In genomic region chr1:198643827-198644226, GRCh38 we compare ENCODE assay signal across 19 cellular contexts. TPM values are rescaled to one million over a fixed set of nuclear protein-coding genes. Genes with fewer than 3 reads are reported as not detected.
DNase-seq lines count a peak whose midpoint lies in the region; ATAC-seq, FAIRE-seq and TF ChIP-seq lines count a peak whose summit lies in the region.
"Had no signal": no experiment of that assay in that cellular context is flagged by ENCODE, and none has a peak within 500 bp of the region (broad histone marks: within the 10 kb centered on the region; RNA-seq: fewer than 3 reads in every experiment).

No MANE protein-coding gene starts in this region.

- H2BK15ac ChIP-seq in H1 (ENCODE audit: low read length) = no peak overlapping the region

- peak overlapping the region; percentile 99 for H3K27ac Mint-ChIP-seq in activated naive CD4-positive, alpha-beta T cell treated with anti-CD3 and anti-CD28 coated beads, Interleukin-2, amount 50 U/mL, for 24 hours
- H3K27ac Mint-ChIP-seq in T-cell = peak overlapping the region; percentile 88 to 99

- CTCF ChIA-PET in T-cell (lab: Charles Lee) = interaction anchor here in 1 of 2 donors (1.7 kb wide), 1 partner anchor 39 kb away, joined by 4 read pairs; no protein-coding TSS in a partner anchor
- CTCF ChIA-PET in H1 (lab: Charles Lee; ENCODE audit: partially characterized antibody) = no interaction called here

- H3K4me1 Mint-ChIP-seq in activated naive CD4-positive, alpha-beta T cell treated with anti-CD3 and anti-CD28 coated beads, Interleukin-2, amount 50 U/mL, for 24 hours = peaks cover 53% of the 10 kb centered on the region
- peaks cover 39 to 60% (median 45%) of the 10 kb centered on the region in 3 donors for H3K4me1 Mint-ChIP-seq in T-cell

- H2BK12ac ChIP-seq in H1 (ENCODE audit: low read depth, low read length) = no peak overlapping the region

- WGBS in H1 (ENCODE audit: extremely low coverage in 1 of 2, insufficient coverage in 1 of 2, insufficient read length in 1 of 2, insufficient replicate concordance in 2 of 2, low coverage in 1 of 2, low lambda C conversion rate in 2 of 2, missing lambda C conversion rate in 1 of 2), 2 experiments = 81% methylated on average over 1 of the region's 1 CpG; no CpG with 5 or more reads in 1 of the 2 experiments

- intact Hi-C loops in upper lobe of right lung (cut with DNase I) = no loop called here

- H3K56ac ChIP-seq in H1 (replicated peaks; ENCODE audit: insufficient read length, low read depth, low read length) = no peak overlapping the region

- H2BK120ac ChIP-seq in H1 (replicated peaks; ENCODE audit: low read depth, low read length) = no peak overlapping the region

- TF ChIP-seq CTCF in H1 (IDR thresholded peaks at IDR 0.05; ENCODE audit: control extremely low read depth in 1 of 3, insufficient read depth in 1 of 3, low read depth in 1 of 3, low read length in 3 of 3) (no peak), upper lobe of right lung (IDR thresholded peaks at IDR 0.05) (no peak)

- H3K79me1 ChIP-seq in H1 (ENCODE audit: low read depth, low read length) = no peaks in the 10 kb centered on the region

- no peak overlapping the region for H3K4me2 ChIP-seq in H1 (ENCODE audit: insufficient read depth in 1 of 2, low read depth in 2 of 2, low read length in 2 of 2)
- H3K4me2 ChIP-seq: SK-N-SH had no signal

- H3K27me3 ChIP-seq in H1 (replicated peaks in 1 of 4; ENCODE audit: control insufficient read depth in 3 of 4, extremely low read depth in 1 of 4, insufficient read depth in 3 of 4, low read length in 3 of 4) = no peaks in the 10 kb centered on the region
- H3K27me3 ChIP-seq in upper lobe of right lung = no peaks in the 10 kb centered on the region
- H3K27me3 ChIP-seq: testis had no signal

- H3K36me3 ChIP-seq in H1 (ENCODE audit: control insufficient read depth in 2 of 4, insufficient read depth in 4 of 4, low read length in 3 of 4) (no peaks in the 10 kb centered on the region), upper lobe of right lung (no peaks in the 10 kb centered on the region)

- H3K23me2 ChIP-seq in H1 (ENCODE audit: low read depth, low read length) = no peaks in the 10 kb centered on the region

- H3K27ac ChIP-seq in H1 (ENCODE audit: low read depth, low read length) = no peak overlapping the region
- H3K27ac ChIP-seq in upper lobe of right lung = no peak overlapping the region
- H3K27ac ChIP-seq: testis had no signal

- no peak overlapping the region for H4K5ac ChIP-seq in H1 (ENCODE audit: insufficient read length, low read depth, low read length)

- H3K9me3 Mint-ChIP-seq in activated naive CD4-positive, alpha-beta T cell treated with anti-CD3 and anti-CD28 coated beads, Interleukin-2, amount 50 U/mL, for 24 hours = no peaks in the 10 kb centered on the region
- no peaks in the 10 kb centered on the region for H3K9me3 Mint-ChIP-seq in T-cell

- H4K8ac ChIP-seq in H1 (ENCODE audit: extremely low read depth, insufficient read depth, low read length) = no peak overlapping the region

- TF ChIP-seq RAD21 in H1 (IDR thresholded peaks at IDR 0.05 in 1 of 2, conservative IDR thresholded peaks at IDR 0.05 in 1 of 2; ENCODE audit: low read depth in 2 of 2, low read length in 2 of 2) = no peak

- H3K4me3 Mint-ChIP-seq in activated naive CD4-positive, alpha-beta T cell treated with anti-CD3 and anti-CD28 coated beads, Interleukin-2, amount 50 U/mL, for 24 hours = peak overlapping the region; percentile 93
- peak overlapping the region; percentile 79 to 93 (median 81) for H3K4me3 Mint-ChIP-seq in T-cell

- POLR2A ChIA-PET in T-cell (lab: Charles Lee) (interaction anchor here (0.5 to 5.2 kb wide), 4 partner anchors 9 to 45 kb away, joined by 3 to 38 read pairs (median 3); no protein-coding TSS in a partner anchor), H1 (lab: Charles Lee; ENCODE audit: partially characterized antibody) (no interaction called here)

- no peak for TF ChIP-seq EP300 in H1 (IDR thresholded peaks at IDR 0.05; ENCODE audit: borderline replicate concordance in 1 of 2, low read depth in 2 of 2, low read length in 2 of 2)

- H3K23ac ChIP-seq in H1 (ENCODE audit: insufficient read length) = no peak overlapping the region

- TF ChIP-seq POLR2A in H1 (IDR thresholded peaks at IDR 0.05; ENCODE audit: control extremely low read depth in 1 of 2, low read depth in 2 of 2, low read length in 2 of 2) = no peak

- H2BK5ac ChIP-seq in H1 (ENCODE audit: low read depth, low read length) = no peak overlapping the region

- no peak for DNase-seq in activated naive CD4-positive, alpha-beta T cell treated with Interleukin-2 at 50 U/mL for 16 hours
- DNase-seq in T-cell = no peak
- DNase-seq in H1 (ENCODE audit: low read depth in 1 of 2, low spot score in 2 of 2) = no peak
- DNase-seq in upper lobe of right lung = no peak
- DNase-seq in EL = no peak
- DNase-seq in DMS79 (lab: John Stamatoyannopoulos, UW) = no peak
- no peak for DNase-seq in activated CD4-positive, alpha-beta T cell treated with anti-CD3 and anti-CD28 coated beads for 1 hour
- DNase-seq: cortex of kidney, DMS153, GOT3, mammary epithelial cell, NCI-H2081, NCI-H524, PC-3, SK-N-SH, testis had no signal

- no peak overlapping the region for H3K18ac ChIP-seq in H1 (ENCODE audit: extremely low read depth, low read length)

- H4K91ac ChIP-seq in H1 (replicated peaks; ENCODE audit: insufficient read length, low read length) = no peak overlapping the region

- H3K9me3 ChIP-seq in H1 (ENCODE audit: insufficient read depth in 2 of 2, low read depth in 1 of 2, low read length in 1 of 2) = no peaks in the 10 kb centered on the region
- no peaks in the 10 kb centered on the region for H3K9me3 ChIP-seq in upper lobe of right lung
- H3K9me3 ChIP-seq: testis had no signal

- no peak overlapping the region for H2BK20ac ChIP-seq in H1 (ENCODE audit: low read length)

- H4K20me1 ChIP-seq in H1 (replicated peaks in 1 of 2; ENCODE audit: control insufficient read depth in 1 of 2, insufficient read depth in 2 of 2, low read length in 2 of 2) = no peaks in the 10 kb centered on the region

- no peak for FAIRE-seq in H1 (lab: Jason Lieb, UNC)

- ATAC-seq in T-cell (replicated peaks in 1 of 4) (no peak), upper lobe of right lung (no peak)
- ATAC-seq: PC-3 had no signal

- 0 out of 2 replicates have a peak overlapping the region, but pooled peaks have one; percentile 50 for H2AFZ ChIP-seq in H1 (ENCODE audit: low read length)

- H3K4me1 ChIP-seq in H1 (replicated peaks in 1 of 4; ENCODE audit: control insufficient read depth in 3 of 4, insufficient read depth in 4 of 4, low read length in 3 of 4) (no peaks in the 10 kb centered on the region), upper lobe of right lung (no peaks in the 10 kb centered on the region)

- H3K4me3 ChIP-seq in H1 (ENCODE audit: extremely low read depth in 1 of 4, insufficient read depth in 2 of 4, low read depth in 3 of 4, low read length in 4 of 4) (no peak overlapping the region), upper lobe of right lung (peak overlapping the region; percentile 8)
- H3K4me3 ChIP-seq: testis had no signal

- H3K4ac ChIP-seq in H1 (replicated peaks; ENCODE audit: insufficient read length, low read depth, low read length) = no peak overlapping the region

- H3K9ac ChIP-seq in H1 (replicated peaks in 1 of 4; ENCODE audit: extremely low read depth in 1 of 4, low read depth in 3 of 4, low read length in 3 of 4) = no peak overlapping the region
- H3K9ac ChIP-seq: SK-N-SH had no signal

- H3K14ac ChIP-seq in H1 (ENCODE audit: insufficient read length) = no peak overlapping the region

- H3K36me3 Mint-ChIP-seq in activated naive CD4-positive, alpha-beta T cell treated with anti-CD3 and anti-CD28 coated beads, Interleukin-2, amount 50 U/mL, for 24 hours = peaks cover 34% of the 10 kb centered on the region
- H3K36me3 Mint-ChIP-seq in T-cell = peaks cover 62% of the 10 kb centered on the region

- no peaks in the 10 kb centered on the region for H3K79me2 ChIP-seq in H1 (ENCODE audit: control insufficient read depth in 1 of 2, insufficient read depth in 2 of 2, low read length in 2 of 2)

- H3K27me3 Mint-ChIP-seq in activated naive CD4-positive, alpha-beta T cell treated with anti-CD3 and anti-CD28 coated beads, Interleukin-2, amount 50 U/mL, for 24 hours = no peaks in the 10 kb centered on the region
- H3K27me3 Mint-ChIP-seq in T-cell = no peaks in the 10 kb centered on the region

- no peak overlapping the region for H2AK5ac ChIP-seq in H1 (ENCODE audit: low read depth, low read length)

TF ChIP-seq in H1, 55 proteins besides CTCF, POLR2A, EP300 and RAD21:
- TF ChIP-seq JUND (IDR thresholded peaks at IDR 0.05; ENCODE audit: low read length) (no peak), SP4 (IDR thresholded peaks at IDR 0.05; ENCODE audit: low read length) (no peak)

RNA-seq across cellular contexts. Expression of gene PTPRC, which starts 5.0 kb away (rescaled TPM):
- total RNA-seq in T-cell (100 to 1,000 TPM; 674 to 984 (median 781) TPM), upper lobe of right lung (127 TPM)
- total RNA-seq in H1 (2021; fragmentation: NEBNext Ultra II Directional; extraction: Animal tissue kit (Norgen Biotek cat#: 25700)) = not detected in 2 replicates
- 0.05 TPM in 1 of 2 replicates, not detected in the other for polyA plus RNA-seq in H1 (2011; rRNA removed)
- polyA plus RNA-seq in H1 (2011; cell fraction: cytosol; rRNA removed) = 0.09 TPM
- polyA plus RNA-seq in H1 (2011; cell fraction: nucleus; rRNA removed) = not detected
- 0.10 TPM in 1 of 4 replicates, not detected in the others for polyA plus RNA-seq in H1 (2012, experiment 1 of 2)
- not detected for polyA plus RNA-seq in H1 (2012, experiment 2 of 2)
- 0.08 TPM for polyA plus RNA-seq in H1 (2013, experiment 1 of 2)
- 0.09 TPM for polyA plus RNA-seq in H1 (2013, experiment 2 of 2)
- not detected in 2 replicates for polyA minus RNA-seq in H1 (2011; rRNA and poly(A)+ RNA removed)
- polyA minus RNA-seq in H1 (2011; cell fraction: cytosol; rRNA and poly(A)+ RNA removed) = not detected
- not detected for polyA minus RNA-seq in H1 (2011; cell fraction: nucleus; rRNA and poly(A)+ RNA removed)
- total RNA-seq: epithelial cell of proximal tubule, glomerular endothelial cell had no signal
- polyA plus RNA-seq: mammary epithelial cell had no signal

Comparison
In these comparisons a context has a peak if more than half of its experiments do, and no peak if none do; other contexts are left out.
1. RNA of gene PTPRC, which starts 5.0 kb away (total RNA-seq): 674 to 984 TPM in T-cell and 127 TPM in upper lobe of right lung (single experiment); not detected in H1; every median in the first group is over 10 times any median in the second.